In the genomic region with DNA sequence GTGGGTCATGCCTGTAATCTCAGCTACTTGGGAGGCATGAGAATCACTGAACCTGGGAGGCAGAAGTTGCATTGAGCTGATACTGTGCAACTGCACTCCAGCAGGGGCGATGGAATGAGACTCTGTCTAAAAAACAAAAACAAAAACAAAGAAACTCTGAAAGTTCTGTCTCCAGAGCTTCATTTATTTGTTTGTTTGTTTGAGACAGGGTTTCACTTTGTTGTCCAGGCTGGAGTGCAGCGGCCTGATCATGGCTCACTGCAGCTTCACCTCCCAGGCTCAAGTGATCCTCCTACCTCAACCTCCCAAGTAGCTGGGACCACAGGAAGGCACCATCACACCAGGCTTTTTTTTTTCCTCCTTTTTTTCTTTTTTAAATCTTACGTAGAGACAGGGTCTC, we compare ENCODE assay signal across 21 cellular contexts.
"Had no signal": no experiment of that assay in that cellular context is flagged by ENCODE, and none has a peak within 500 bp of the region (broad histone marks: within the 10 kb centered on the region; RNA-seq: fewer than 3 reads in every experiment).

No MANE protein-coding gene starts in this region.

- H3K4me3 ChIP-seq: esophagus squamous epithelium, gastrocnemius medialis, heart right ventricle, left lung, lower lobe of right lung, mucosa of descending colon had no signal

- H3K9me3 Mint-ChIP-seq: dendritic cell treated with granulocyte-macrophage colony-stimulating factor and Interleukin-4, amounts not matched to agents 40 ng/mL and 50 ng/mL, for 4 days; effector memory CD8-positive, alpha-beta T cell had no signal

- H3K9me3 ChIP-seq: esophagus squamous epithelium, gastrocnemius medialis, lower lobe of right lung, mucosa of descending colon had no signal

- H3K27ac Mint-ChIP-seq: dendritic cell treated with granulocyte-macrophage colony-stimulating factor and Interleukin-4, amounts not matched to agents 40 ng/mL and 50 ng/mL, for 4 days; effector memory CD8-positive, alpha-beta T cell; naive B cell had no signal

- H3K27me3 ChIP-seq: esophagus squamous epithelium, gastrocnemius medialis, heart right ventricle, left lung had no signal

- H3K27ac ChIP-seq: esophagus squamous epithelium, gastrocnemius medialis, heart right ventricle, left lung, lower lobe of right lung had no signal

- DNase-seq: cortex of kidney; effector CD8-positive, alpha-beta T cell; effector memory CD8-positive, alpha-beta T cell; esophagus squamous epithelium; foreskin fibroblast; foreskin melanocyte; gastrocnemius medialis; glutamatergic neuron; head of caudate nucleus; heart right ventricle; hippocampal formation; left cardiac atrium; left lung; left ventricle myocardium superior; lower lobe of right lung; mesenchymal stem cell; midbrain; mucosa of descending colon; naive B cell; naive thymus-derived CD8-positive, alpha-beta T cell had no signal

- H3K4me1 ChIP-seq: esophagus squamous epithelium, gastrocnemius medialis, heart right ventricle, left lung, lower lobe of right lung had no signal

- H3K27me3 Mint-ChIP-seq: dendritic cell treated with granulocyte-macrophage colony-stimulating factor and Interleukin-4, amounts not matched to agents 40 ng/mL and 50 ng/mL, for 4 days; effector memory CD8-positive, alpha-beta T cell; naive B cell; naive thymus-derived CD8-positive, alpha-beta T cell had no signal

- H3K4me3 Mint-ChIP-seq: dendritic cell treated with granulocyte-macrophage colony-stimulating factor and Interleukin-4, amounts not matched to agents 40 ng/mL and 50 ng/mL, for 4 days; effector memory CD8-positive, alpha-beta T cell; naive thymus-derived CD8-positive, alpha-beta T cell had no signal
